Comparison of ENCODE assay signal across 8 cellular contexts in the genomic region with DNA sequence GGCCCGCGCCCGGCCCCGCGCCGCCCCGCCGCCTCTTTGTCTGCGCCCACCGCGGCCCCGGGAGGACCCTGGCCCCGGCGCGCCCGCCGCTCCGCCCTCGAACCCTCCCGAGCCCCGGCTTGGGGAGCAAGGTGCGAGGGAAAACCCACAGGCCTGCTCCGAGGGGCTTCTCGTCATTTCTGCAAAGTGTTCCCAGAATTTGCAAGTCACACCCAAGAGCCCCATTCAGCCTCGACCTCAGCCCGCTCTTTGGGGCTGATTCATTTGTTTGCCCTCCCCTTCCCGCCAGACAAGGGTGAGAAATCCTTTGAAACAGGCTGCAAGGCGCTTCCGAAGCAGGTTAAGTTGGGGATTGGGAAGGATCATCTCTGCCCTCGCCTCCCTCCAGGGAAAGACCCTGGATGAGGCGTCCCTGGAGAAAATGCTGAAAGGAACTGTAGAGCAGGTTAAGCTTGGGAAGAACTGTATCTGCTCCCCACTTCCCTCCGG. TPM values are rescaled to one million over a fixed set of nuclear protein-coding genes. Genes with fewer than 3 reads are reported as not detected.
DNase-seq lines count a peak whose midpoint lies in the region; ATAC-seq, FAIRE-seq and TF ChIP-seq lines count a peak whose summit lies in the region.

No MANE protein-coding gene starts in this region.

- peaks cover 40% of the 10 kb centered on the region for H3K79me2 ChIP-seq in keratinocyte (ENCODE audit: control insufficient read depth, insufficient read depth, low read length)

- TF ChIP-seq CTCF in astrocyte of the spinal cord (IDR thresholded peaks at IDR 0.05; ENCODE audit: low read depth, low read length) = no peak
- TF ChIP-seq CTCF in keratinocyte (optimal IDR thresholded peaks at IDR 0.05 in 1 of 3, IDR thresholded peaks at IDR 0.05 in 1 of 3, conservative IDR thresholded peaks at IDR 0.05 in 1 of 3; ENCODE audit: extremely low read depth in 1 of 3, insufficient read depth in 2 of 3, low read length in 3 of 3) = no peak

- peak; percentile 12 for ATAC-seq in HG02938 (IDR thresholded peaks at IDR 0.05; ENCODE audit: unreplicated experiment)

- peaks cover 19% of the 10 kb centered on the region for H3K4me1 ChIP-seq in keratinocyte (ENCODE audit: control insufficient read depth, extremely low read depth, insufficient read depth, low read length)

- DNase-seq in DMS53 (lab: John Stamatoyannopoulos, UW) = peak; percentile 71
- peak; percentile 62 for DNase-seq in SK-N-DZ (ENCODE audit: low spot score)
- peak; percentile 64 for DNase-seq in astrocyte of the spinal cord (ENCODE audit: low read depth, low spot score)
- no peak for DNase-seq in keratinocyte (ENCODE audit: low read depth, low spot score)
- peak; percentile 64 for DNase-seq in stimulated activated CD4-positive, alpha-beta T cell treated with anti-CD3 and anti-CD28 coated beads, Interleukin-1b, Interleukin-23, amount 100 ng/mL, for 48 hours
- no peak for DNase-seq in SKM-1 (lab: John Stamatoyannopoulos, UW; ENCODE audit: unreplicated experiment)
- DNase-seq in NCI-H2107 (lab: John Stamatoyannopoulos, UW) = no peak

- no peaks in the 10 kb centered on the region for H3K36me3 ChIP-seq in keratinocyte (ENCODE audit: control insufficient read depth in 2 of 2, extremely low read depth in 1 of 2, insufficient read depth in 2 of 2, low read length in 2 of 2)

- H3K9ac ChIP-seq in keratinocyte (ENCODE audit: control insufficient read depth, extremely low read depth, insufficient read depth, low read length) = peak overlapping the region; percentile 95

- H3K4me3 ChIP-seq in astrocyte of the spinal cord (ENCODE audit: low read depth, low read length) (peak overlapping the region; percentile 57), keratinocyte (ENCODE audit: control insufficient read depth in 2 of 3, extremely low read depth in 1 of 3, insufficient read depth in 2 of 3, low read depth in 1 of 3, low read length in 3 of 3) (peak overlapping the region; percentile 45 to 80 (median 69))

- H2AFZ ChIP-seq in keratinocyte (ENCODE audit: control insufficient read depth, low read length) = peak overlapping the region; percentile 59

- no peak for FAIRE-seq in keratinocyte (lab: Jason Lieb, UNC)

- no peaks in the 10 kb centered on the region for H4K20me1 ChIP-seq in keratinocyte (ENCODE audit: control insufficient read depth, extremely low read depth, insufficient read depth, low read length)

- dilution Hi-C loops in keratinocyte (cut with MboI; ENCODE audit: extremely low pct_ligation_motif_present, low sequenced_read_pairs) = no loop called here

- peaks cover 2% of the 10 kb centered on the region for H3K9me1 ChIP-seq in keratinocyte (ENCODE audit: control insufficient read depth, extremely low read depth, insufficient read depth, low read length)

- H3K9me3 ChIP-seq in keratinocyte (ENCODE audit: control insufficient read depth, low read depth, low read length) = no peaks in the 10 kb centered on the region

- peak overlapping the region; percentile 70 for H3K27ac ChIP-seq in keratinocyte (ENCODE audit: control insufficient read depth, insufficient read depth, low read length)

- no peaks in the 10 kb centered on the region for H3K27me3 ChIP-seq in keratinocyte (ENCODE audit: control insufficient read depth, extremely low read depth, insufficient read depth, low read length)

- peak overlapping the region; percentile 99 for H3K4me2 ChIP-seq in keratinocyte (ENCODE audit: control insufficient read depth, extremely low read depth, insufficient read depth, low read depth, low read length)

- in situ Hi-C loops in astrocyte of the spinal cord (cut with HindIII; ENCODE audit: low sequenced_read_pairs) = no loop called here

RNA-seq across cellular contexts. Expression of a gene that starts 0.3 kb away (rescaled TPM):
- 20.4 and 23.6 TPM in 2 replicates for polyA plus RNA-seq in SK-N-DZ (2014; cell fraction: cytosol; rRNA removed)
- polyA plus RNA-seq in SK-N-DZ (2014; cell fraction: nucleus; rRNA removed) = 26.2 and 34.2 TPM in 2 replicates
- polyA plus RNA-seq in keratinocyte = 54.0 to 94.1 TPM (median 54.3 TPM) in 3 replicates
- polyA plus RNA-seq in keratinocyte (2011; ENCODE audit: low read depth) = 426 TPM
- polyA plus RNA-seq in keratinocyte (2011; cell fraction: cytosol; rRNA removed) = 34.0 and 51.1 TPM in 2 replicates
- polyA plus RNA-seq in keratinocyte (2011; cell fraction: nucleus; rRNA removed) = 135 and 148 TPM in 2 replicates
- 31.3 and 87.3 TPM in 2 replicates for polyA plus RNA-seq in keratinocyte (2012; ENCODE audit: low replicate concordance)
- polyA minus RNA-seq in keratinocyte = 91.3 to 153 TPM (median 105 TPM) in 3 replicates
- 44.1 TPM for polyA minus RNA-seq in keratinocyte (2011; cell fraction: cytosol; rRNA and poly(A)+ RNA removed)
- 74.9 and 141 TPM in 2 replicates for polyA minus RNA-seq in keratinocyte (2011; cell fraction: nucleus; rRNA and poly(A)+ RNA removed)

Comparison
In these comparisons a context has a peak if more than half of its experiments do, and no peak if none do; other contexts are left out.
1. DNase-seq: peak in DMS53 (single experiment), SK-N-DZ (single experiment), astrocyte of the spinal cord (single experiment) and stimulated activated CD4-positive, alpha-beta T cell treated with anti-CD3 and anti-CD28 coated beads, Interleukin-1b, Interleukin-23, amount 100 ng/mL, for 48 hours (single experiment); none in keratinocyte (single experiment), SKM-1 (single experiment) and NCI-H2107 (single experiment).